Comparison of ENCODE assay signal across 16 cellular contexts in the genomic region with DNA sequence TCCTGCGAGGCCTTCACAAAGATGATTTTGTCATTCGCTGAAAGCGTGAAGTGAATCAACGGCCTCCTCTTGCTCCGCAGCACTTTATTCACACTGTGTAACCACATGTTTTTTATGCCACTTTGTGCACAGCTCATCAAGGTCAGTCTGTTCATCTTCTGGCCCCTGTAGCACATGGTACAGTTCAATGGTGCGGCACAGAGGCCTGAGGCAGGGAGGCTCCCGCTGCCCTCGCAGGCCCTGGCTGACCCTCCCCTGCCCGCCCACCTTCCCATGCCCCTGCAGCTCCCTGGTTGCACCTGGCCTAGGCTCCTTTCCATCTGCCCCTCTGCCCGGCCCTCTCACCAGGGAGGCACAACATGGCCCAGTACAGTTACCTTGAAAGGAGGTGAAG.
DNase-seq lines count a peak whose midpoint lies in the region; ATAC-seq and TF ChIP-seq lines count a peak whose summit lies in the region.
"Had no signal": no experiment of that assay in that cellular context is flagged by ENCODE, and none has a peak within 500 bp of the region (broad histone marks: within the 10 kb centered on the region; RNA-seq: fewer than 3 reads in every experiment).

No MANE protein-coding gene starts in this region.

- ATAC-seq in HG02610 (IDR thresholded peaks at IDR 0.05; ENCODE audit: unreplicated experiment) (peak; percentile 10), GM21786 (IDR thresholded peaks at IDR 0.05; ENCODE audit: unreplicated experiment) (no peak)

- no peak for TF ChIP-seq CTCF in neural progenitor cell (IDR thresholded peaks at IDR 0.05)

- peak overlapping the region; percentile 16 for H3K4me2 ChIP-seq in neural progenitor cell
- H3K4me2 ChIP-seq: A549 had no signal

- no peaks in the 10 kb centered on the region for H3K27me3 Mint-ChIP-seq in activated CD4-positive, alpha-beta T cell treated with anti-CD3 and anti-CD28 coated beads, Interleukin-2, amount 10 ng/mL, durations not matched to agents 24 days and 14 days
- H3K27me3 Mint-ChIP-seq in activated T-helper 2 cell treated with anti-CD3 and anti-CD28 coated beads, Interferon-gamma antibody, Interleukin-2, Interleukin-4, amounts not matched to agents 10 μg/mL and 5 μg/mL and 100 μg/mL, durations not matched to agents 14 hours and 24 hours and 36 hours (ENCODE audit: low read depth), result no peaks in the 10 kb centered on the region
- H3K27me3 Mint-ChIP-seq in neural progenitor cell (ENCODE audit: insufficient read depth, low read depth), result peaks cover 4% of the 10 kb centered on the region
- H3K27me3 Mint-ChIP-seq: type B pancreatic cell had no signal

- no peak overlapping the region for H3K4me3 Mint-ChIP-seq in activated CD4-positive, alpha-beta T cell treated with anti-CD3 and anti-CD28 coated beads, Interleukin-2, amount 10 ng/mL, durations not matched to agents 24 days and 14 days
- H3K4me3 Mint-ChIP-seq in activated T-helper 2 cell treated with anti-CD3 and anti-CD28 coated beads, Interferon-gamma antibody, Interleukin-2, Interleukin-4, amounts not matched to agents 10 μg/mL and 5 μg/mL and 100 μg/mL, durations not matched to agents 14 hours and 24 hours and 36 hours (ENCODE audit: low read depth), result no peak overlapping the region
- no peak overlapping the region for H3K4me3 Mint-ChIP-seq in neural progenitor cell
- H3K4me3 Mint-ChIP-seq: dendritic cell treated with granulocyte-macrophage colony-stimulating factor and Interleukin-4, amounts not matched to agents 40 ng/mL and 50 ng/mL, for 4 days; HFFc6; type B pancreatic cell had no signal

- no peaks in the 10 kb centered on the region for H3K27me3 ChIP-seq in neural progenitor cell

- H3K4me1 ChIP-seq in neural progenitor cell, result peaks cover 35% of the 10 kb centered on the region
- H3K4me1 ChIP-seq: A549, lower lobe of right lung had no signal

- H3K79me2 ChIP-seq in neural progenitor cell (ENCODE audit: low read depth), result no peaks in the 10 kb centered on the region

- H3K9me3 ChIP-seq in neural progenitor cell (ENCODE audit: low read depth), result no peaks in the 10 kb centered on the region
- H3K9me3 ChIP-seq: A549, lower lobe of right lung had no signal

- peak; percentile 47 for DNase-seq in activated CD4-positive, alpha-beta T cell treated with anti-CD3 and anti-CD28 coated beads, Interleukin-2, amount 10 ng/mL, durations not matched to agents 24 days and 14 days
- no peak for DNase-seq in activated CD4-positive, alpha-beta T cell treated with anti-CD3 and anti-CD28 coated beads, Interleukin-2, amount 50 U/mL, for 4 hours
- no peak for DNase-seq in activated T-helper 2 cell treated with anti-CD3 and anti-CD28 coated beads, Interferon-gamma antibody, Interleukin-2, Interleukin-4, amounts not matched to agents 10 μg/mL and 5 μg/mL and 100 μg/mL, durations not matched to agents 14 hours and 24 hours and 36 hours (ENCODE audit: low spot score)
- DNase-seq in neural progenitor cell (ENCODE audit: low spot score), result no peak
- DNase-seq in NCI-H187 (lab: John Stamatoyannopoulos, UW), result no peak
- DNase-seq in NCI-H1694 (lab: John Stamatoyannopoulos, UW), result no peak
- DNase-seq: activated effector memory CD4-positive, alpha-beta T cell treated with anti-CD3 and anti-CD28 coated beads, Interleukin-2, amount 50 U/mL, for 16 hours; HFFc6; lower lobe of right lung; NCI-H1417 treated with DMSO at 0.1 percent for 48 hours; right cardiac atrium had no signal

- peaks cover 17% of the 10 kb centered on the region for H3K4me1 Mint-ChIP-seq in activated CD4-positive, alpha-beta T cell treated with anti-CD3 and anti-CD28 coated beads, Interleukin-2, amount 10 ng/mL, durations not matched to agents 24 days and 14 days
- peaks cover 7% of the 10 kb centered on the region for H3K4me1 Mint-ChIP-seq in activated T-helper 2 cell treated with anti-CD3 and anti-CD28 coated beads, Interferon-gamma antibody, Interleukin-2, Interleukin-4, amounts not matched to agents 10 μg/mL and 5 μg/mL and 100 μg/mL, durations not matched to agents 14 hours and 24 hours and 36 hours (ENCODE audit: low read depth)
- peaks cover 49% of the 10 kb centered on the region for H3K4me1 Mint-ChIP-seq in neural progenitor cell

- H3K4me3 ChIP-seq in neural progenitor cell, result no peak overlapping the region
- H3K4me3 ChIP-seq: A549, lower lobe of right lung had no signal

- no peaks in the 10 kb centered on the region for H3K36me3 ChIP-seq in neural progenitor cell
- H3K36me3 ChIP-seq: lower lobe of right lung had no signal

- H3K36me3 Mint-ChIP-seq in activated CD4-positive, alpha-beta T cell treated with anti-CD3 and anti-CD28 coated beads, Interleukin-2, amount 10 ng/mL, durations not matched to agents 24 days and 14 days (ENCODE audit: low read depth), result peaks cover 38% of the 10 kb centered on the region
- peaks cover 49% of the 10 kb centered on the region for H3K36me3 Mint-ChIP-seq in activated T-helper 2 cell treated with anti-CD3 and anti-CD28 coated beads, Interferon-gamma antibody, Interleukin-2, Interleukin-4, amounts not matched to agents 10 μg/mL and 5 μg/mL and 100 μg/mL, durations not matched to agents 14 hours and 24 hours and 36 hours (ENCODE audit: low read depth)
- H3K36me3 Mint-ChIP-seq in neural progenitor cell, result peaks cover 4% of the 10 kb centered on the region
- H3K36me3 Mint-ChIP-seq: type B pancreatic cell had no signal

- H2AFZ ChIP-seq in neural progenitor cell (replicated peaks), result no peak overlapping the region

- H3K27ac Mint-ChIP-seq in activated CD4-positive, alpha-beta T cell treated with anti-CD3 and anti-CD28 coated beads, Interleukin-2, amount 10 ng/mL, durations not matched to agents 24 days and 14 days, result peak overlapping the region; percentile 1
- peak overlapping the region; percentile 65 for H3K27ac Mint-ChIP-seq in activated T-helper 2 cell treated with anti-CD3 and anti-CD28 coated beads, Interferon-gamma antibody, Interleukin-2, Interleukin-4, amounts not matched to agents 10 μg/mL and 5 μg/mL and 100 μg/mL, durations not matched to agents 14 hours and 24 hours and 36 hours
- H3K27ac Mint-ChIP-seq in neural progenitor cell, result peak overlapping the region; percentile 75
- H3K27ac Mint-ChIP-seq: HFFc6, type B pancreatic cell had no signal

- no peak overlapping the region for H3K27ac ChIP-seq in neural progenitor cell
- H3K27ac ChIP-seq: A549, lower lobe of right lung had no signal

- H3K9me3 Mint-ChIP-seq in activated CD4-positive, alpha-beta T cell treated with anti-CD3 and anti-CD28 coated beads, Interleukin-2, amount 10 ng/mL, durations not matched to agents 24 days and 14 days, result no peaks in the 10 kb centered on the region
- H3K9me3 Mint-ChIP-seq in activated T-helper 2 cell treated with anti-CD3 and anti-CD28 coated beads, Interferon-gamma antibody, Interleukin-2, Interleukin-4, amounts not matched to agents 10 μg/mL and 5 μg/mL and 100 μg/mL, durations not matched to agents 14 hours and 24 hours and 36 hours, result no peaks in the 10 kb centered on the region
- peaks cover 7% of the 10 kb centered on the region for H3K9me3 Mint-ChIP-seq in neural progenitor cell
- H3K9me3 Mint-ChIP-seq: dendritic cell treated with granulocyte-macrophage colony-stimulating factor and Interleukin-4, amounts not matched to agents 40 ng/mL and 50 ng/mL, for 4 days; HFFc6; type B pancreatic cell had no signal

- peaks cover 10% of the 10 kb centered on the region for H3F3A ChIP-seq in neural progenitor cell (ENCODE audit: low read depth)

- no peak overlapping the region for H3K9ac ChIP-seq in neural progenitor cell

- no peaks in the 10 kb centered on the region for H4K20me1 ChIP-seq in neural progenitor cell (ENCODE audit: low read depth)

- intact Hi-C loops in activated CD4-positive, alpha-beta T cell treated with anti-CD3 and anti-CD28 coated beads, Interleukin-2, amount 10 ng/mL, durations not matched to agents 24 days and 14 days (cut with micrococcal nuclease), result no loop called here
- intact Hi-C loops in activated T-helper 2 cell treated with anti-CD3 and anti-CD28 coated beads, Interferon-gamma antibody, Interleukin-2, Interleukin-4, amounts not matched to agents 10 μg/mL and 5 μg/mL and 100 μg/mL, durations not matched to agents 14 hours and 24 hours and 36 hours (cut with micrococcal nuclease), result no loop called here

Comparison
In these comparisons a context has a peak if more than half of its experiments do, and no peak if none do; other contexts are left out.
1. H3K27ac Mint-ChIP-seq: peak in every context shown above with its lines; median percentile 75 in neural progenitor cell; 65 in activated T-helper 2 cell treated with anti-CD3 and anti-CD28 coated beads, Interferon-gamma antibody, Interleukin-2, Interleukin-4, amounts not matched to agents 10 μg/mL and 5 μg/mL and 100 μg/mL, durations not matched to agents 14 hours and 24 hours and 36 hours; 1 in activated CD4-positive, alpha-beta T cell treated with anti-CD3 and anti-CD28 coated beads, Interleukin-2, amount 10 ng/mL, durations not matched to agents 24 days and 14 days.